13 cellular contexts compared by ENCODE assay signal in genomic region chr11:63847363-63847762, GRCh38. TPM values are rescaled to one million over a fixed set of nuclear protein-coding genes. Genes with fewer than 3 reads are reported as not detected.
DNase-seq lines count a peak whose midpoint lies in the region; ATAC-seq and TF ChIP-seq lines count a peak whose summit lies in the region.
"Had no signal": no experiment of that assay in that cellular context is flagged by ENCODE, and none has a peak within 500 bp of the region (broad histone marks: within the 10 kb centered on the region; RNA-seq: fewer than 3 reads in every experiment).

No MANE protein-coding gene starts in this region.

- DNase-seq in CD4-positive, CD25-positive, alpha-beta regulatory T cell, result no peak
- peak; percentile 82 for DNase-seq in epithelial cell of esophagus (ENCODE audit: low read depth)
- no peak for DNase-seq in neural progenitor cell (ENCODE audit: low spot score)
- DNase-seq in HAP-1 (ENCODE audit: low spot score in 2 of 2), result no peak
- no peak for DNase-seq in NCI-H524 (lab: John Stamatoyannopoulos, UW)
- no peak for DNase-seq in left lobe of liver (ENCODE audit: low spot score)
- DNase-seq: activated CD4-positive, alpha-beta memory T cell treated with anti-CD3 and anti-CD28 coated beads for 36 hours; DMS 273 treated with DMSO at 0.1 percent for 48 hours; NCI-H2029; SHP77; testis had no signal

- no peak overlapping the region for H2AFZ ChIP-seq in neural progenitor cell (replicated peaks)

- peaks cover 47% of the 10 kb centered on the region for H3K36me3 ChIP-seq in CD4-positive, CD25-positive, alpha-beta regulatory T cell (ENCODE audit: control insufficient read depth, insufficient read depth, low read length)
- H3K36me3 ChIP-seq in neural progenitor cell (no peaks in the 10 kb centered on the region), HAP-1 (replicated peaks) (peaks cover 5% of the 10 kb centered on the region)

- peaks cover 16% of the 10 kb centered on the region for H3F3A ChIP-seq in neural progenitor cell (ENCODE audit: low read depth)

- H3K4me2 ChIP-seq in neural progenitor cell, result no peak overlapping the region

- H3K9me3 Mint-ChIP-seq in CD4-positive, CD25-positive, alpha-beta regulatory T cell, result no peaks in the 10 kb centered on the region
- H3K9me3 Mint-ChIP-seq in neural progenitor cell, result no peaks in the 10 kb centered on the region
- H3K9me3 Mint-ChIP-seq: activated CD4-positive, alpha-beta memory T cell treated with anti-CD3 and anti-CD28 coated beads for 36 hours had no signal

- H3K4me1 ChIP-seq in CD4-positive, CD25-positive, alpha-beta regulatory T cell (ENCODE audit: control insufficient read depth, insufficient read depth, low read length, poor library complexity, severe bottlenecking), result peaks cover 54% of the 10 kb centered on the region
- H3K4me1 ChIP-seq in neural progenitor cell (peaks cover 35% of the 10 kb centered on the region), HAP-1 (no peaks in the 10 kb centered on the region)

- H3K4me1 Mint-ChIP-seq in CD4-positive, CD25-positive, alpha-beta regulatory T cell, result peaks cover 12 to 88% (median 73%) of the 10 kb centered on the region in 4 donors
- H3K4me1 Mint-ChIP-seq in neural progenitor cell, result peaks cover 36% of the 10 kb centered on the region

- TF ChIP-seq EP300 in Ishikawa (IDR thresholded peaks at IDR 0.05; ENCODE audit: borderline replicate concordance), result no peak; the same call in 1 of the 2 replicates

- ATAC-seq in CD4-positive, CD25-positive, alpha-beta regulatory T cell (ENCODE audit: low read depth in 2 of 2), result no peak
- ATAC-seq in GM19328 (IDR thresholded peaks at IDR 0.05; ENCODE audit: unreplicated experiment) (no peak), left lobe of liver (no peak)

- 0 out of 2 replicates have a peak, but pooled peaks have one; percentile 10 for TF ChIP-seq RAD21 in Ishikawa (IDR thresholded peaks at IDR 0.05; ENCODE audit: low read depth)

- H3K9me3 ChIP-seq in CD4-positive, CD25-positive, alpha-beta regulatory T cell (ENCODE audit: control insufficient read depth in 2 of 2, low read length in 2 of 2), result no peaks in the 10 kb centered on the region
- H3K9me3 ChIP-seq in neural progenitor cell (ENCODE audit: low read depth), result no peaks in the 10 kb centered on the region
- no peaks in the 10 kb centered on the region for H3K9me3 ChIP-seq in HAP-1
- H3K9me3 ChIP-seq: testis had no signal

- in situ Hi-C loops in HAP-1 (cut with MboI; ENCODE audit: low sequenced_read_pairs), result no loop called here

- TF ChIP-seq CTCF in epithelial cell of esophagus (IDR thresholded peaks at IDR 0.05; ENCODE audit: insufficient read depth, low read depth, low read length, missing control alignments) (no peak), neural progenitor cell (IDR thresholded peaks at IDR 0.05) (no peak)

- peaks cover 99% of the 10 kb centered on the region for H3K79me2 ChIP-seq in neural progenitor cell (ENCODE audit: low read depth)

- H3K4me3 ChIP-seq in CD4-positive, CD25-positive, alpha-beta regulatory T cell (ENCODE audit: low read depth, low read length), result no peak overlapping the region
- H3K4me3 ChIP-seq in epithelial cell of esophagus (ENCODE audit: low read length), result no peak overlapping the region
- H3K4me3 ChIP-seq in neural progenitor cell, result no peak overlapping the region
- no peak overlapping the region for H3K4me3 ChIP-seq in HAP-1
- H3K4me3 ChIP-seq: testis had no signal

- H3K27ac ChIP-seq in CD4-positive, CD25-positive, alpha-beta regulatory T cell (ENCODE audit: insufficient read depth, low read length, poor library complexity, severe bottlenecking), result no peak overlapping the region
- peak overlapping the region; percentile 38 for H3K27ac ChIP-seq in neural progenitor cell
- H3K27ac ChIP-seq: testis had no signal

- H3K27me3 ChIP-seq in CD4-positive, CD25-positive, alpha-beta regulatory T cell (ENCODE audit: control insufficient read depth, insufficient read depth, low read length), result no peaks in the 10 kb centered on the region
- H3K27me3 ChIP-seq in neural progenitor cell (no peaks in the 10 kb centered on the region), HAP-1 (ENCODE audit: low read depth) (no peaks in the 10 kb centered on the region)
- H3K27me3 ChIP-seq: testis had no signal

- peaks cover 89% of the 10 kb centered on the region for H4K20me1 ChIP-seq in neural progenitor cell (ENCODE audit: low read depth)

- H3K27me3 Mint-ChIP-seq in CD4-positive, CD25-positive, alpha-beta regulatory T cell, result no peaks in the 10 kb centered on the region
- peaks cover 7% of the 10 kb centered on the region for H3K27me3 Mint-ChIP-seq in neural progenitor cell (ENCODE audit: insufficient read depth, low read depth)
- H3K27me3 Mint-ChIP-seq: activated CD4-positive, alpha-beta memory T cell treated with anti-CD3 and anti-CD28 coated beads for 36 hours had no signal

- peak overlapping the region; percentile 69 to 83 (median 75) for H3K27ac Mint-ChIP-seq in CD4-positive, CD25-positive, alpha-beta regulatory T cell
- H3K27ac Mint-ChIP-seq in neural progenitor cell, result no peak overlapping the region
- H3K27ac Mint-ChIP-seq: activated CD4-positive, alpha-beta memory T cell treated with anti-CD3 and anti-CD28 coated beads for 36 hours had no signal

- peak overlapping the region in 3 of 4 donors; percentile 41 to 83 (median 43) for H3K4me3 Mint-ChIP-seq in CD4-positive, CD25-positive, alpha-beta regulatory T cell
- H3K4me3 Mint-ChIP-seq in neural progenitor cell, result no peak overlapping the region
- H3K4me3 Mint-ChIP-seq: activated CD4-positive, alpha-beta memory T cell treated with anti-CD3 and anti-CD28 coated beads for 36 hours had no signal

- no peak overlapping the region for H3K9ac ChIP-seq in neural progenitor cell

- peaks cover 24% of the 10 kb centered on the region for H3K36me3 Mint-ChIP-seq in CD4-positive, CD25-positive, alpha-beta regulatory T cell
- peaks cover 17% of the 10 kb centered on the region for H3K36me3 Mint-ChIP-seq in neural progenitor cell

TF ChIP-seq in Ishikawa, 13 proteins besides CTCF, POLR2A, EP300 and RAD21:
- TF ChIP-seq TEAD4 (IDR thresholded peaks at IDR 0.05) (no peak), TCF12 (IDR thresholded peaks at IDR 0.05; ENCODE audit: low read depth) (peak; percentile 63; the same call in 1 of the 2 replicates), YY1 (IDR thresholded peaks at IDR 0.05; ENCODE audit: low read depth) (no peak), ZBTB7A (IDR thresholded peaks at IDR 0.05; ENCODE audit: low read depth) (0 out of 2 replicates have a peak, but pooled peaks have one; percentile 37), NFIC (IDR thresholded peaks at IDR 0.05) (peak; percentile 86), REST (IDR thresholded peaks at IDR 0.05; ENCODE audit: low read depth) (no peak), MAX (IDR thresholded peaks at IDR 0.05) (peak; percentile 62), CEBPB (IDR thresholded peaks at IDR 0.05) (no peak), USF1 (IDR thresholded peaks at IDR 0.05) (no peak), CREB1 (IDR thresholded peaks at IDR 0.05; ENCODE audit: low read depth) (no peak), TAF1 (IDR thresholded peaks at IDR 0.05; ENCODE audit: low read depth) (no peak), EGR1 (IDR thresholded peaks at IDR 0.05) (no peak)

RNA-seq across cellular contexts. Expression of gene MARK2, which starts 8.5 kb away (rescaled TPM):
- 66.6 TPM for total RNA-seq in CD4-positive, CD25-positive, alpha-beta regulatory T cell
- polyA plus RNA-seq in CD4-positive, CD25-positive, alpha-beta regulatory T cell, result 10 to 100 TPM; 29.3 to 39.9 (median 36.4) TPM
- total RNA-seq in neural progenitor cell (ENCODE audit: low replicate concordance), result 23.0 and 25.4 TPM in 2 replicates
- total RNA-seq in left lobe of liver, result 13.0 TPM

RNA-seq across cellular contexts. Expression of gene SPINDOC, which starts 34.1 kb away (rescaled TPM):
- 11.1 TPM for total RNA-seq in CD4-positive, CD25-positive, alpha-beta regulatory T cell
- under 1 TPM; 0.41 to 1.00 (median 0.58) TPM for polyA plus RNA-seq in CD4-positive, CD25-positive, alpha-beta regulatory T cell
- 27.2 and 80.0 TPM in 2 replicates for total RNA-seq in neural progenitor cell (ENCODE audit: low replicate concordance)
- 3.4 TPM for total RNA-seq in left lobe of liver
